1 cellular context compared by ENCODE assay signal in the genomic region with DNA sequence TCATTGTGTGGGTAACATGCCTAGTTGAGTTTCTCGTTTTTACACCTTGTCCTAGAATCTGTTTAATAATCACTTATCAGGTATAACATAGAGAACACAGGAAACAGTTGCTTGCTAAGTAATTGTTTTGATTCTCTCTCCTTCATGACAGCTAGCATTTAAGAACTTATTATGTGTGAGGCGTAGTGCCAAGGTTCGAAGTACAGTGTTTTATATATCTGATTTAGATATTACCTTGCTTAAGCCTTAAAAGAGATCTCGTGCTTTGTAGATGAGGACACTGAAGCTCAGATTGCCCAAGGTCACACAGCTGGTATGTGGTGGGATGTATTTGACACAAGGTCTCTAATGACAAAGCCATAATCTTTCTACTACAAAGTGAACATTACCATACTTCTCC.
TF ChIP-seq lines count a peak whose summit lies in the region.

No MANE protein-coding gene starts in this region.

TF ChIP-seq in HepG2, 621 proteins besides CTCF, POLR2A, EP300 and RAD21 (continued from another document):
- TF ChIP-seq SMARCE1 (IDR thresholded peaks at IDR 0.05; ENCODE audit: borderline replicate concordance) (no peak), ZNF510 (CRISPR knock-in tag; IDR thresholded peaks at IDR 0.05; ENCODE audit: low read depth) (no peak), MBNL3 (CRISPR knock-in tag; conservative IDR thresholded peaks at IDR 0.05) (no peak), MXI1 (IDR thresholded peaks at IDR 0.05; ENCODE audit: borderline replicate concordance, low read depth, low read length) (no peak), ZNF24 (IDR thresholded peaks at IDR 0.05) (no peak), ESRRA (CRISPR knock-in tag; IDR thresholded peaks at IDR 0.05; ENCODE audit: low read depth) (no peak), MTA3 (CRISPR knock-in tag; IDR thresholded peaks at IDR 0.05) (no peak), FOXO4 (CRISPR knock-in tag; conservative IDR thresholded peaks at IDR 0.05) (no peak), SP2 (CRISPR knock-in tag; IDR thresholded peaks at IDR 0.05) (no peak)
